In the genomic region with DNA sequence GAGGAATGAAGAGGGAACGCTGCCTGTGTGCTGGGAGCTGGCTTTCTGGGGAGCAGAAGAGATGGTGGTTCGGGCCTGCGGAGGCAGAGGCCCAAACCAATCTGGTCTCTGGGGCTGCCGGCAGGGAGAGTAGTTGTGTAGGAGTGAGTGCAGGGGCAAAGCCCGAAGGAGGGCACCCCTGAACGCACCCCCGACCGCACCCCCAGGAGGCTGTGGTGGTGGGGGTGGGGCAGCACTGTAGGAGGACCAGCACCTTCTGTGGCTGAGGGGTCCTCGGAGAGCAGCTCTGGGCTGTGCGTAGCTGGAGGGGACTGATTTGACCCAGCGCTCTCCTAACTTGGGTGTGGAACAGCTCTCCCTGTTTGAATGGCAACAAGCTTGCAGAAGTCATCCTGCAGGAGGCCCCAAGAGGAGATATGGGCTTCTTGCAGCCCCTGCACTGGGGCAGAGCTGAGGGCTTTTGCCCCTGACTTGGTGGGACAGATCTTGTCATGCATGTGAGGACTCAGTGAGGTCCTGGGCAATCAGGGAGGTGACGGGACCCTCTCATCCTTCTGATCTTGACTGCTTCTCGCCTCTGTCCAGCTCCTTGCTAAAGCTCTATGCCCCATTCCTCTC, we compare ENCODE assay signal across 26 cellular contexts. TPM values are rescaled to one million over a fixed set of nuclear protein-coding genes. Genes with fewer than 3 reads are reported as not detected.
DNase-seq lines count a peak whose midpoint lies in the region; ATAC-seq, FAIRE-seq and TF ChIP-seq lines count a peak whose summit lies in the region.
"Had no signal": no experiment of that assay in that cellular context is flagged by ENCODE, and none has a peak within 500 bp of the region (broad histone marks: within the 10 kb centered on the region; RNA-seq: fewer than 3 reads in every experiment).

No MANE protein-coding gene starts in this region.

- intact Hi-C loops in left ventricle myocardium inferior (cut with micrococcal nuclease) (no loop called here), natural killer cell (cut with micrococcal nuclease) (no loop called here)
- intact Hi-C loops in CD4-positive, alpha-beta T cell (cut with DNase I, micrococcal nuclease), result no loop called here

- H3K4me3 Mint-ChIP-seq in nephron progenitor cell (no peak overlapping the region), natural killer cell (no peak overlapping the region)
- no peak overlapping the region for H3K4me3 Mint-ChIP-seq in CD4-positive, alpha-beta T cell
- H3K4me3 Mint-ChIP-seq: CD8-positive, alpha-beta T cell had no signal

- no peaks in the 10 kb centered on the region for H3K9me3 Mint-ChIP-seq in nephron progenitor cell
- no peaks in the 10 kb centered on the region for H3K9me3 Mint-ChIP-seq in CD4-positive, alpha-beta T cell
- H3K9me3 Mint-ChIP-seq in natural killer cell, result no peaks in the 10 kb centered on the region
- H3K9me3 Mint-ChIP-seq: CD8-positive, alpha-beta T cell had no signal

- H3K36me3 ChIP-seq in left ventricle myocardium inferior (no peaks in the 10 kb centered on the region), right atrium auricular region (no peaks in the 10 kb centered on the region), bronchial epithelial cell (ENCODE audit: control insufficient read depth, insufficient read depth, low read length) (no peaks in the 10 kb centered on the region)
- H3K36me3 ChIP-seq: BLaER1, SJCRH30 had no signal

- POLR2A ChIA-PET in CD4-positive, alpha-beta T cell (lab: Charles Lee), result no interaction called here

- ATAC-seq in CD4-positive, alpha-beta T cell (ENCODE audit: poor library complexity), result no peak
- ATAC-seq in natural killer cell, result no peak
- ATAC-seq: CD8-positive, alpha-beta T cell; HCT116; Panc1 had no signal

- peaks cover 17% of the 10 kb centered on the region for H3K4me1 Mint-ChIP-seq in nephron progenitor cell
- no peaks in the 10 kb centered on the region for H3K4me1 Mint-ChIP-seq in CD4-positive, alpha-beta T cell (ENCODE audit: low read depth)
- no peaks in the 10 kb centered on the region for H3K4me1 Mint-ChIP-seq in natural killer cell

- no peak overlapping the region for H3K4me3 ChIP-seq in left ventricle myocardium inferior
- no peak overlapping the region for H3K4me3 ChIP-seq in right atrium auricular region
- H3K4me3 ChIP-seq in bronchial epithelial cell (ENCODE audit: low read depth, low read length), result no peak overlapping the region
- H3K4me3 ChIP-seq: BLaER1, SJCRH30 had no signal

- DNase-seq in left ventricle myocardium inferior (peak; percentile 6), right atrium auricular region (ENCODE audit: low spot score) (no peak), bronchial epithelial cell (ENCODE audit: low read depth) (no peak), nephron progenitor cell (no peak), NCI-H748 (lab: John Stamatoyannopoulos, UW; ENCODE audit: unreplicated experiment) (no peak), natural killer cell (no peak), cerebellum (ENCODE audit: low spot score) (no peak)
- no peak for DNase-seq in CD4-positive, alpha-beta T cell
- DNase-seq: CD8-positive, alpha-beta T cell; DND-41; GOT3; IMR-90; NCI-H1092 treated with DMSO at 0.1 percent for 48 hours; NCI-H1436 treated with DMSO at 0.1 percent for 48 hours; NCI-H1930; NCI-H510A treated with DMSO at 0.1 percent for 48 hours; NCI-H774; SJCRH30 had no signal

- H3K36me3 Mint-ChIP-seq in nephron progenitor cell (ENCODE audit: low read depth) (no peaks in the 10 kb centered on the region), natural killer cell (no peaks in the 10 kb centered on the region)
- H3K36me3 Mint-ChIP-seq in CD4-positive, alpha-beta T cell (ENCODE audit: low read depth), result no peaks in the 10 kb centered on the region
- H3K36me3 Mint-ChIP-seq: CD8-positive, alpha-beta T cell had no signal

- no peak for TF ChIP-seq CTCF in left ventricle myocardium inferior (IDR thresholded peaks at IDR 0.05; ENCODE audit: borderline replicate concordance)
- no peak for TF ChIP-seq CTCF in right atrium auricular region (IDR thresholded peaks at IDR 0.05)
- no peak for TF ChIP-seq CTCF in bronchial epithelial cell (IDR thresholded peaks at IDR 0.05; ENCODE audit: insufficient read depth, low read length, severe bottlenecking)
- TF ChIP-seq CTCF in nephron progenitor cell (IDR thresholded peaks at IDR 0.05), result no peak
- no peak for TF ChIP-seq CTCF in CD4-positive, alpha-beta T cell (IDR thresholded peaks at IDR 0.05)
- no peak for TF ChIP-seq CTCF in natural killer cell (IDR thresholded peaks at IDR 0.05)

- peak; percentile 43 for FAIRE-seq in bronchial epithelial cell (lab: Jason Lieb, UNC)
- FAIRE-seq: GM12892, GM19239, HTR-8/SVneo had no signal

- H3K4me1 ChIP-seq in left ventricle myocardium inferior (peaks cover 15% of the 10 kb centered on the region), right atrium auricular region (no peaks in the 10 kb centered on the region)
- H3K4me1 ChIP-seq: SJCRH30 had no signal

- no peaks in the 10 kb centered on the region for H3K9me3 ChIP-seq in left ventricle myocardium inferior (replicated peaks)
- H3K9me3 ChIP-seq in right atrium auricular region, result no peaks in the 10 kb centered on the region
- H3K9me3 ChIP-seq in CD4-positive, alpha-beta T cell (ENCODE audit: control insufficient read depth, low read length), result no peaks in the 10 kb centered on the region
- H3K9me3 ChIP-seq: BLaER1, SJCRH30 had no signal

- peak overlapping the region; percentile 33 for H3K27ac Mint-ChIP-seq in nephron progenitor cell
- no peak overlapping the region for H3K27ac Mint-ChIP-seq in CD4-positive, alpha-beta T cell
- no peak overlapping the region for H3K27ac Mint-ChIP-seq in natural killer cell
- H3K27ac Mint-ChIP-seq: CD8-positive, alpha-beta T cell had no signal

- H3K27me3 ChIP-seq in left ventricle myocardium inferior (ENCODE audit: low read depth) (peaks cover 6% of the 10 kb centered on the region), right atrium auricular region (no peaks in the 10 kb centered on the region), bronchial epithelial cell (ENCODE audit: control insufficient read depth, insufficient read depth, low read length) (peaks cover 3% of the 10 kb centered on the region)
- H3K27me3 ChIP-seq in CD4-positive, alpha-beta T cell (ENCODE audit: control insufficient read depth, insufficient read depth, low read length), result no peaks in the 10 kb centered on the region
- H3K27me3 ChIP-seq: BLaER1 had no signal

- H3K27ac ChIP-seq in left ventricle myocardium inferior (replicated peaks) (no peak overlapping the region), right atrium auricular region (no peak overlapping the region)
- H3K27ac ChIP-seq in CD4-positive, alpha-beta T cell (ENCODE audit: low read depth, low read length), result no peak overlapping the region
- H3K27ac ChIP-seq: BLaER1, KMS-11, SJCRH30 had no signal

- peaks cover 11% of the 10 kb centered on the region for H3K27me3 Mint-ChIP-seq in nephron progenitor cell (ENCODE audit: low read depth, poor library complexity)
- H3K27me3 Mint-ChIP-seq in CD4-positive, alpha-beta T cell, result peaks cover 12% of the 10 kb centered on the region
- peaks cover 0 to 3% of the 10 kb centered on the region in 2 donors for H3K27me3 Mint-ChIP-seq in natural killer cell (ENCODE audit: low read depth in 2 of 2)

- CTCF ChIA-PET in CD4-positive, alpha-beta T cell (lab: Charles Lee), result no interaction called here

RNA-seq across cellular contexts. Expression of gene C15orf39, which starts 26.1 kb away (rescaled TPM):
- 15.0 TPM for total RNA-seq in left ventricle myocardium inferior
- 10 to 100 TPM in 1 of 2 donors, 1 to 10 TPM in 1; 5.9 to 16.4 TPM for total RNA-seq in right atrium auricular region
- total RNA-seq in bronchial epithelial cell, result 2.1 and 2.2 TPM in 2 replicates
- total RNA-seq in CD4-positive, alpha-beta T cell, result 10 to 100 TPM; 41.6 to 42.1 TPM
- total RNA-seq in natural killer cell, result 10 to 100 TPM; 63.5 to 89.2 (median 70.1) TPM
- 2.2 TPM for total RNA-seq in cerebellum

RNA-seq across cellular contexts. Expression of gene GOLGA6C, which starts 30.4 kb away (rescaled TPM):
- total RNA-seq in left ventricle myocardium inferior, result not detected
- not detected for total RNA-seq in right atrium auricular region
- total RNA-seq in bronchial epithelial cell, result under 0.01 TPM in 1 of 2 replicates, not detected in the other
- not detected for total RNA-seq in CD4-positive, alpha-beta T cell
- total RNA-seq in natural killer cell, result not detected
- total RNA-seq in cerebellum, result not detected
- total RNA-seq: A673; CD8-positive, alpha-beta T cell; IMR-90; SJCRH30 had no signal

RNA-seq across cellular contexts. Expression of gene GOLGA6D, which starts 54.9 kb away (rescaled TPM):
- total RNA-seq in left ventricle myocardium inferior (not detected), right atrium auricular region (not detected), bronchial epithelial cell (not detected in 2 replicates), natural killer cell (not detected), cerebellum (not detected)
- not detected for total RNA-seq in CD4-positive, alpha-beta T cell
- total RNA-seq: A673, IMR-90, SJCRH30 had no signal
